Comparison of ENCODE assay signal across 1 cellular context in the genomic region with DNA sequence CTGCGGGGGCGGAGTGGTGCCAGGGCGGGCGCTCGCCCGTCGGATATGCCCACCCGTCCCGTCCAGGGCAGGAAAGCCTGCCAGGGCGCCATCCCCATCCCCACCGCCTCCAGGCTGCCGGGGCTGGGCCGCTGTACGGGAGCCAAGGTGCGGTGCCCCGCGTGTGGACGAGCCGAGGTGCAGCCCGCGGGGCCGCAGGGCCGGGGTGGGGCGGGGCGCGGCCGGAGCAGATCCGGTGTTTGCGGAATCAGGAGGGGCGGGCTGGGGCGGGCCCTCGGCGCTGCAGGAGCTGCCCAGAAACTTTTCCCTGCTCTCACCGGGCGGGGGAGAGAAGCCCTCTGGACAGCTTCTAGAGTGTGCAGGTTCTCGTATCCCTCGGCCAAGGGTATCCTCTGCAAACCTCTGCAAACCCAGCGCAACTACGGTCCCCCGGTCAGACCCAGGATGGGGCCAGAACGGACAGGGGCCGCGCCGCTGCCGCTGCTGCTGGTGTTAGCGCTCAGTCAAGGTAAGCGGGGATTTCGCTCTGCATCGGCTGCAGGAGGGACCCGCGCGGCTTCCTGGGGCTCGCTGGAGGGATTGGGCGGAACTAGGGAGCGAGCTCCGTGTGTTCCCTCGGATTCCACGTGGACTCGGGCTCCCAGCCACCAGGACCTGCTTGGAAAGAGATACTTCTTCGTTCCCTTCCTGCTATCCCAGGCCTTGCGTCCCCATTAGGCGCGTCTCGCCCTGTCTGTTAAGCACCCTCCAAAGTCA.
A peak's percentile ranks its signal among the peaks of the same experiment; 100 is the strongest.
TF ChIP-seq lines count a peak whose summit lies in the region.

A gene (plus strand): TSS at position 328 of the 756 bp plus-strand sequence. CDS start 117 bp downstream, at position 445.

TF ChIP-seq in HepG2, 621 proteins besides CTCF, POLR2A, EP300 and RAD21 (continued from another document and continues in another):
- TF ChIP-seq, protein P1, sequence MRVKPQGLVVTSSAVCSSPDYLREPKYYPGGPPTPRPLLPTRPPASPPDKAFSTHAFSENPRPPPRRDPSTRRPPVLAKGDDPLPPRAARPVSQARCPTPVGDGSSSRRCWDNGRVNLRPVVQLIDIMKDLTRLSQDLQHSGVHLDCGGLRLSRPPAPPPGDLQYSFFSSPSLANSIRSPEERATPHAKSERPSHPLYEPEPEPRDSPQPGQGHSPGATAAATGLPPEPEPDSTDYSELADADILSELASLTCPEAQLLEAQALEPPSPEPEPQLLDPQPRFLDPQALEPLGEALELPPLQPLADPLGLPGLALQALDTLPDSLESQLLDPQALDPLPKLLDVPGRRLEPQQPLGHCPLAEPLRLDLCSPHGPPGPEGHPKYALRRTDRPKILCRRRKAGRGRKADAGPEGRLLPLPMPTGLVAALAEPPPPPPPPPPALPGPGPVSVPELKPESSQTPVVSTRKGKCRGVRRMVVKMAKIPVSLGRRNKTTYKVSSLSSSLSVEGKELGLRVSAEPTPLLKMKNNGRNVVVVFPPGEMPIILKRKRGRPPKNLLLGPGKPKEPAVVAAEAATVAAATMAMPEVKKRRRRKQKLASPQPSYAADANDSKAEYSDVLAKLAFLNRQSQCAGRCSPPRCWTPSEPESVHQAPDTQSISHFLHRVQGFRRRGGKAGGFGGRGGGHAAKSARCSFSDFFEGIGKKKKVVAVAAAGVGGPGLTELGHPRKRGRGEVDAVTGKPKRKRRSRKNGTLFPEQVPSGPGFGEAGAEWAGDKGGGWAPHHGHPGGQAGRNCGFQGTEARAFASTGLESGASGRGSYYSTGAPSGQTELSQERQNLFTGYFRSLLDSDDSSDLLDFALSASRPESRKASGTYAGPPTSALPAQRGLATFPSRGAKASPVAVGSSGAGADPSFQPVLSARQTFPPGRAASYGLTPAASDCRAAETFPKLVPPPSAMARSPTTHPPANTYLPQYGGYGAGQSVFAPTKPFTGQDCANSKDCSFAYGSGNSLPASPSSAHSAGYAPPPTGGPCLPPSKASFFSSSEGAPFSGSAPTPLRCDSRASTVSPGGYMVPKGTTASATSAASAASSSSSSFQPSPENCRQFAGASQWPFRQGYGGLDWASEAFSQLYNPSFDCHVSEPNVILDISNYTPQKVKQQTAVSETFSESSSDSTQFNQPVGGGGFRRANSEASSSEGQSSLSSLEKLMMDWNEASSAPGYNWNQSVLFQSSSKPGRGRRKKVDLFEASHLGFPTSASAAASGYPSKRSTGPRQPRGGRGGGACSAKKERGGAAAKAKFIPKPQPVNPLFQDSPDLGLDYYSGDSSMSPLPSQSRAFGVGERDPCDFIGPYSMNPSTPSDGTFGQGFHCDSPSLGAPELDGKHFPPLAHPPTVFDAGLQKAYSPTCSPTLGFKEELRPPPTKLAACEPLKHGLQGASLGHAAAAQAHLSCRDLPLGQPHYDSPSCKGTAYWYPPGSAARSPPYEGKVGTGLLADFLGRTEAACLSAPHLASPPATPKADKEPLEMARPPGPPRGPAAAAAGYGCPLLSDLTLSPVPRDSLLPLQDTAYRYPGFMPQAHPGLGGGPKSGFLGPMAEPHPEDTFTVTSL (CRISPR knock-in tag; IDR thresholded peaks at IDR 0.05; ENCODE audit: borderline replicate concordance) = no peak
- TF ChIP-seq, protein P2, sequence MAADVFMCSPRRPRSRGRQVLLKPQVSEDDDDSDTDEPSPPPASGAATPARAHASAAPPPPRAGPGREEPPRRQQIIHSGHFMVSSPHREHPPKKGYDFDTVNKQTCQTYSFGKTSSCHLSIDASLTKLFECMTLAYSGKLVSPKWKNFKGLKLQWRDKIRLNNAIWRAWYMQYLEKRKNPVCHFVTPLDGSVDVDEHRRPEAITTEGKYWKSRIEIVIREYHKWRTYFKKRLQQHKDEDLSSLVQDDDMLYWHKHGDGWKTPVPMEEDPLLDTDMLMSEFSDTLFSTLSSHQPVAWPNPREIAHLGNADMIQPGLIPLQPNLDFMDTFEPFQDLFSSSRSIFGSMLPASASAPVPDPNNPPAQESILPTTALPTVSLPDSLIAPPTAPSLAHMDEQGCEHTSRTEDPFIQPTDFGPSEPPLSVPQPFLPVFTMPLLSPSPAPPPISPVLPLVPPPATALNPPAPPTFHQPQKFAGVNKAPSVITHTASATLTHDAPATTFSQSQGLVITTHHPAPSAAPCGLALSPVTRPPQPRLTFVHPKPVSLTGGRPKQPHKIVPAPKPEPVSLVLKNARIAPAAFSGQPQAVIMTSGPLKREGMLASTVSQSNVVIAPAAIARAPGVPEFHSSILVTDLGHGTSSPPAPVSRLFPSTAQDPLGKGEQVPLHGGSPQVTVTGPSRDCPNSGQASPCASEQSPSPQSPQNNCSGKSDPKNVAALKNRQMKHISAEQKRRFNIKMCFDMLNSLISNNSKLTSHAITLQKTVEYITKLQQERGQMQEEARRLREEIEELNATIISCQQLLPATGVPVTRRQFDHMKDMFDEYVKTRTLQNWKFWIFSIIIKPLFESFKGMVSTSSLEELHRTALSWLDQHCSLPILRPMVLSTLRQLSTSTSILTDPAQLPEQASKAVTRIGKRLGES (CRISPR knock-in tag; IDR thresholded peaks at IDR 0.05; ENCODE audit: borderline replicate concordance) = no peak
- no peak; the same call in 2 of the 3 replicates for TF ChIP-seq MXI1 (IDR thresholded peaks at IDR 0.05; ENCODE audit: borderline replicate concordance, low read depth, low read length)
- TF ChIP-seq NFRKB (IDR thresholded peaks at IDR 0.05) = no peak
- TF ChIP-seq, protein P3, sequence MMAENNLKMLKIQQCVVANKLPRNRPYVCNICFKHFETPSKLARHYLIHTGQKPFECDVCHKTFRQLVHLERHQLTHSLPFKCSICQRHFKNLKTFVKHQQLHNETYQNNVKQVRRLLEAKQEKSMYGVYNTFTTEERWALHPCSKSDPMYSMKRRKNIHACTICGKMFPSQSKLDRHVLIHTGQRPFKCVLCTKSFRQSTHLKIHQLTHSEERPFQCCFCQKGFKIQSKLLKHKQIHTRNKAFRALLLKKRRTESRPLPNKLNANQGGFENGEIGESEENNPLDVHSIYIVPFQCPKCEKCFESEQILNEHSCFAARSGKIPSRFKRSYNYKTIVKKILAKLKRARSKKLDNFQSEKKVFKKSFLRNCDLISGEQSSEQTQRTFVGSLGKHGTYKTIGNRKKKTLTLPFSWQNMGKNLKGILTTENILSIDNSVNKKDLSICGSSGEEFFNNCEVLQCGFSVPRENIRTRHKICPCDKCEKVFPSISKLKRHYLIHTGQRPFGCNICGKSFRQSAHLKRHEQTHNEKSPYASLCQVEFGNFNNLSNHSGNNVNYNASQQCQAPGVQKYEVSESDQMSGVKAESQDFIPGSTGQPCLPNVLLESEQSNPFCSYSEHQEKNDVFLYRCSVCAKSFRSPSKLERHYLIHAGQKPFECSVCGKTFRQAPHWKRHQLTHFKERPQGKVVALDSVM (CRISPR knock-in tag; IDR thresholded peaks at IDR 0.05) = no peak
- no peak for TF ChIP-seq MBNL3 (CRISPR knock-in tag; conservative IDR thresholded peaks at IDR 0.05)
- 0 out of 2 replicates have a peak, but pooled peaks have one; percentile 75 for TF ChIP-seq ZNF775 (CRISPR knock-in tag; IDR thresholded peaks at IDR 0.05; ENCODE audit: borderline replicate concordance)
- TF ChIP-seq SRF (IDR thresholded peaks at IDR 0.05; ENCODE audit: low read depth, low read length) = no peak
- TF ChIP-seq POLR2AphosphoS5 (IDR thresholded peaks at IDR 0.05; ENCODE audit: low read depth, low read length) = peak; percentile 82
- TF ChIP-seq, protein P4, sequence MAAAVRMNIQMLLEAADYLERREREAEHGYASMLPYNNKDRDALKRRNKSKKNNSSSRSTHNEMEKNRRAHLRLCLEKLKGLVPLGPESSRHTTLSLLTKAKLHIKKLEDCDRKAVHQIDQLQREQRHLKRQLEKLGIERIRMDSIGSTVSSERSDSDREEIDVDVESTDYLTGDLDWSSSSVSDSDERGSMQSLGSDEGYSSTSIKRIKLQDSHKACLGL (CRISPR knock-in tag; IDR thresholded peaks at IDR 0.05) = peak; percentile 69; the same call in 1 of the 2 replicates
- no peak for TF ChIP-seq NR1H2 (CRISPR knock-in tag; IDR thresholded peaks at IDR 0.05; ENCODE audit: borderline replicate concordance, low read depth)
- peak; percentile 59 for TF ChIP-seq ZFP41 (CRISPR knock-in tag; IDR thresholded peaks at IDR 0.05; ENCODE audit: borderline replicate concordance)
- TF ChIP-seq ZNF260 (CRISPR knock-in tag; IDR thresholded peaks at IDR 0.05; ENCODE audit: borderline replicate concordance, low read depth) = no peak
- TF ChIP-seq ZNF660 (CRISPR knock-in tag; IDR thresholded peaks at IDR 0.05; ENCODE audit: borderline replicate concordance, low read depth) = no peak
- TF ChIP-seq, protein P5, sequence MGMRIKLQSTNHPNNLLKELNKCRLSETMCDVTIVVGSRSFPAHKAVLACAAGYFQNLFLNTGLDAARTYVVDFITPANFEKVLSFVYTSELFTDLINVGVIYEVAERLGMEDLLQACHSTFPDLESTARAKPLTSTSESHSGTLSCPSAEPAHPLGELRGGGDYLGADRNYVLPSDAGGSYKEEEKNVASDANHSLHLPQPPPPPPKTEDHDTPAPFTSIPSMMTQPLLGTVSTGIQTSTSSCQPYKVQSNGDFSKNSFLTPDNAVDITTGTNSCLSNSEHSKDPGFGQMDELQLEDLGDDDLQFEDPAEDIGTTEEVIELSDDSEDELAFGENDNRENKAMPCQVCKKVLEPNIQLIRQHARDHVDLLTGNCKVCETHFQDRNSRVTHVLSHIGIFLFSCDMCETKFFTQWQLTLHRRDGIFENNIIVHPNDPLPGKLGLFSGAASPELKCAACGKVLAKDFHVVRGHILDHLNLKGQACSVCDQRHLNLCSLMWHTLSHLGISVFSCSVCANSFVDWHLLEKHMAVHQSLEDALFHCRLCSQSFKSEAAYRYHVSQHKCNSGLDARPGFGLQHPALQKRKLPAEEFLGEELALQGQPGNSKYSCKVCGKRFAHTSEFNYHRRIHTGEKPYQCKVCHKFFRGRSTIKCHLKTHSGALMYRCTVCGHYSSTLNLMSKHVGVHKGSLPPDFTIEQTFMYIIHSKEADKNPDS (CRISPR knock-in tag; IDR thresholded peaks at IDR 0.05) = no peak
- TF ChIP-seq ZNF530 (CRISPR knock-in tag; IDR thresholded peaks at IDR 0.05; ENCODE audit: low read depth) = 0 out of 2 replicates have a peak, but pooled peaks have one; percentile 27
- TF ChIP-seq SOX6 (IDR thresholded peaks at IDR 0.05) = no peak
- TF ChIP-seq SOX6 (CRISPR knock-in tag; IDR thresholded peaks at IDR 0.05) = peak; percentile 72
- no peak for TF ChIP-seq KDM6A (CRISPR knock-in tag; IDR thresholded peaks at IDR 0.05; ENCODE audit: low read depth)
- TF ChIP-seq, protein P6, sequence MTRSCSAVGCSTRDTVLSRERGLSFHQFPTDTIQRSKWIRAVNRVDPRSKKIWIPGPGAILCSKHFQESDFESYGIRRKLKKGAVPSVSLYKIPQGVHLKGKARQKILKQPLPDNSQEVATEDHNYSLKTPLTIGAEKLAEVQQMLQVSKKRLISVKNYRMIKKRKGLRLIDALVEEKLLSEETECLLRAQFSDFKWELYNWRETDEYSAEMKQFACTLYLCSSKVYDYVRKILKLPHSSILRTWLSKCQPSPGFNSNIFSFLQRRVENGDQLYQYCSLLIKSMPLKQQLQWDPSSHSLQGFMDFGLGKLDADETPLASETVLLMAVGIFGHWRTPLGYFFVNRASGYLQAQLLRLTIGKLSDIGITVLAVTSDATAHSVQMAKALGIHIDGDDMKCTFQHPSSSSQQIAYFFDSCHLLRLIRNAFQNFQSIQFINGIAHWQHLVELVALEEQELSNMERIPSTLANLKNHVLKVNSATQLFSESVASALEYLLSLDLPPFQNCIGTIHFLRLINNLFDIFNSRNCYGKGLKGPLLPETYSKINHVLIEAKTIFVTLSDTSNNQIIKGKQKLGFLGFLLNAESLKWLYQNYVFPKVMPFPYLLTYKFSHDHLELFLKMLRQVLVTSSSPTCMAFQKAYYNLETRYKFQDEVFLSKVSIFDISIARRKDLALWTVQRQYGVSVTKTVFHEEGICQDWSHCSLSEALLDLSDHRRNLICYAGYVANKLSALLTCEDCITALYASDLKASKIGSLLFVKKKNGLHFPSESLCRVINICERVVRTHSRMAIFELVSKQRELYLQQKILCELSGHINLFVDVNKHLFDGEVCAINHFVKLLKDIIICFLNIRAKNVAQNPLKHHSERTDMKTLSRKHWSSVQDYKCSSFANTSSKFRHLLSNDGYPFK (CRISPR knock-in tag; IDR thresholded peaks at IDR 0.05; ENCODE audit: borderline replicate concordance) = peak; percentile 49; the same call in 1 of the 2 replicates
- no peak for TF ChIP-seq ZNF883 (CRISPR knock-in tag; IDR thresholded peaks at IDR 0.05; ENCODE audit: not compliant biosample characterization)
- TF ChIP-seq, protein P7, sequence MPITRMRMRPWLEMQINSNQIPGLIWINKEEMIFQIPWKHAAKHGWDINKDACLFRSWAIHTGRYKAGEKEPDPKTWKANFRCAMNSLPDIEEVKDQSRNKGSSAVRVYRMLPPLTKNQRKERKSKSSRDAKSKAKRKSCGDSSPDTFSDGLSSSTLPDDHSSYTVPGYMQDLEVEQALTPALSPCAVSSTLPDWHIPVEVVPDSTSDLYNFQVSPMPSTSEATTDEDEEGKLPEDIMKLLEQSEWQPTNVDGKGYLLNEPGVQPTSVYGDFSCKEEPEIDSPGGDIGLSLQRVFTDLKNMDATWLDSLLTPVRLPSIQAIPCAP (CRISPR knock-in tag; IDR thresholded peaks at IDR 0.05; ENCODE audit: low read depth) = no peak
- no peak for TF ChIP-seq SP4 (CRISPR knock-in tag; IDR thresholded peaks at IDR 0.05)
- no peak for TF ChIP-seq TBL1XR1 (IDR thresholded peaks at IDR 0.05; ENCODE audit: borderline replicate concordance, low read length, partially characterized antibody)
- no peak for TF ChIP-seq NR2F2 (IDR thresholded peaks at IDR 0.05; ENCODE audit: borderline replicate concordance, low read depth)
- TF ChIP-seq DPF2 (CRISPR knock-in tag; IDR thresholded peaks at IDR 0.05; ENCODE audit: borderline replicate concordance, low read depth) = no peak; the same call in 1 of the 2 replicates
- TF ChIP-seq, protein P8, sequence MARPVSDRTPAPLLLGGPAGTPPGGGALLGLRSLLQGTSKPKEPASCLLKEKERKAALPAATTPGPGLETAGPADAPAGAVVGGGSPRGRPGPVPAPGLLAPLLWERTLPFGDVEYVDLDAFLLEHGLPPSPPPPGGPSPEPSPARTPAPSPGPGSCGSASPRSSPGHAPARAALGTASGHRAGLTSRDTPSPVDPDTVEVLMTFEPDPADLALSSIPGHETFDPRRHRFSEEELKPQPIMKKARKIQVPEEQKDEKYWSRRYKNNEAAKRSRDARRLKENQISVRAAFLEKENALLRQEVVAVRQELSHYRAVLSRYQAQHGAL (CRISPR knock-in tag; IDR thresholded peaks at IDR 0.05; ENCODE audit: not compliant biosample characterization) = peak; percentile 16
- TF ChIP-seq, protein P9, sequence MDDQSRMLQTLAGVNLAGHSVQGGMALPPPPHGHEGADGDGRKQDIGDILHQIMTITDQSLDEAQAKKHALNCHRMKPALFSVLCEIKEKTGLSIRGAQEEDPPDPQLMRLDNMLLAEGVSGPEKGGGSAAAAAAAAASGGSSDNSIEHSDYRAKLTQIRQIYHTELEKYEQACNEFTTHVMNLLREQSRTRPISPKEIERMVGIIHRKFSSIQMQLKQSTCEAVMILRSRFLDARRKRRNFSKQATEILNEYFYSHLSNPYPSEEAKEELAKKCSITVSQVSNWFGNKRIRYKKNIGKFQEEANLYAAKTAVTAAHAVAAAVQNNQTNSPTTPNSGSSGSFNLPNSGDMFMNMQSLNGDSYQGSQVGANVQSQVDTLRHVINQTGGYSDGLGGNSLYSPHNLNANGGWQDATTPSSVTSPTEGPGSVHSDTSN (CRISPR knock-in tag; IDR thresholded peaks at IDR 0.05; ENCODE audit: borderline replicate concordance) = no peak
- no peak for TF ChIP-seq ZNF644 (CRISPR knock-in tag; IDR thresholded peaks at IDR 0.05; ENCODE audit: low read depth)
- TF ChIP-seq TGIF2 (CRISPR knock-in tag; IDR thresholded peaks at IDR 0.05) = no peak; the same call in none of the 2 replicates
- TF ChIP-seq NFE2L2 (IDR thresholded peaks at IDR 0.05; ENCODE audit: low read length) = no peak
- no peak for TF ChIP-seq NBN (conservative IDR thresholded peaks at IDR 0.05)
